ENCODE assay signal across 8 cellular contexts in genomic region chr18:49768051-49768391, GRCh38. TPM values are rescaled to one million over a fixed set of nuclear protein-coding genes. Genes with fewer than 3 reads are reported as not detected.
DNase-seq lines count a peak whose midpoint lies in the region; ATAC-seq and TF ChIP-seq lines count a peak whose summit lies in the region.

No MANE protein-coding gene starts in this region.

- no peaks in the 10 kb centered on the region for H3K36me3 ChIP-seq in RWPE2 (ENCODE audit: low read depth)

- no peaks in the 10 kb centered on the region for H3K9me3 Mint-ChIP-seq in activated naive CD4-positive, alpha-beta T cell treated with anti-CD3 and anti-CD28 coated beads, Interleukin-2, amount 50 U/mL, for 72 hours

- no peaks in the 10 kb centered on the region for H3K4me1 ChIP-seq in RWPE2 (ENCODE audit: insufficient read depth, poor library complexity, severe bottlenecking)

- ATAC-seq in RWPE2 (ENCODE audit: low read depth): peak; percentile 82
- peak; percentile 76 for ATAC-seq in sciatic nerve
- no peak for ATAC-seq in activated naive CD4-positive, alpha-beta T cell treated with anti-CD3 and anti-CD28 coated beads, Interleukin-2, amount 50 U/mL, for 72 hours
- ATAC-seq in GM21381 (IDR thresholded peaks at IDR 0.05; ENCODE audit: unreplicated experiment): no peak

- no peak overlapping the region for H3K27ac Mint-ChIP-seq in activated naive CD4-positive, alpha-beta T cell treated with anti-CD3 and anti-CD28 coated beads, Interleukin-2, amount 50 U/mL, for 72 hours

- H3K9me3 ChIP-seq in RWPE2 (ENCODE audit: severe bottlenecking): no peaks in the 10 kb centered on the region

- no peaks in the 10 kb centered on the region for H3K27me3 ChIP-seq in RWPE2 (ENCODE audit: insufficient read depth, poor library complexity, severe bottlenecking)

- no peak overlapping the region for H3K4me3 ChIP-seq in RWPE2 (ENCODE audit: severe bottlenecking)

- H3K27ac ChIP-seq in RWPE2 (ENCODE audit: poor library complexity, severe bottlenecking): no peak overlapping the region

- DNase-seq in AG20443 (ENCODE audit: low spot score): peak; percentile 59
- peak; percentile 29 for DNase-seq in HEK293T (ENCODE audit: extremely low spot score)
- DNase-seq in RWPE2 (ENCODE audit: low spot score): no peak
- DNase-seq in globus pallidus (ENCODE audit: low spot score): peak; percentile 29
- DNase-seq in sciatic nerve (ENCODE audit: low spot score): peak; percentile 71
- no peak for DNase-seq in activated naive CD4-positive, alpha-beta T cell treated with anti-CD3 and anti-CD28 coated beads, Interleukin-2, amount 50 U/mL, for 72 hours (ENCODE audit: low spot score in 2 of 2)
- DNase-seq in NCI-H2081 (lab: John Stamatoyannopoulos, UW): no peak

- peak; percentile 82 for TF ChIP-seq CTCF in RWPE2 (IDR thresholded peaks at IDR 0.05; ENCODE audit: poor library complexity, severe bottlenecking)

- CTCF ChIA-PET in HEK293T (lab: Yijun Ruan, JAX): interaction anchor here (0.7 kb wide), 1 partner anchor 16 kb away, joined by 4 read pairs; no protein-coding TSS in a partner anchor

- H3K36me3 Mint-ChIP-seq in activated naive CD4-positive, alpha-beta T cell treated with anti-CD3 and anti-CD28 coated beads, Interleukin-2, amount 50 U/mL, for 72 hours: no peaks in the 10 kb centered on the region

- intact Hi-C loops in sciatic nerve (cut with DNase I): loop anchor here (10.0 kb wide), 1 partner anchor 1943 kb away; no protein-coding TSS in a partner anchor

- POLR2A ChIA-PET in HEK293T (lab: Yijun Ruan, JAX): no interaction called here

TF ChIP-seq in HEK293T, 16 proteins besides CTCF, POLR2A, EP300 and RAD21:
- TF ChIP-seq CTBP1 (IDR thresholded peaks at IDR 0.05; ENCODE audit: borderline replicate concordance) (no peak), FOXM1 (IDR thresholded peaks at IDR 0.05; ENCODE audit: borderline replicate concordance) (no peak), FOXA1 (IDR thresholded peaks at IDR 0.05) (no peak), SP1 (IDR thresholded peaks at IDR 0.05) (no peak), BHLHE40 (IDR thresholded peaks at IDR 0.05; ENCODE audit: borderline replicate concordance) (no peak), LEF1 (IDR thresholded peaks at IDR 0.05; ENCODE audit: borderline replicate concordance) (no peak), HDGF (IDR thresholded peaks at IDR 0.05; ENCODE audit: borderline replicate concordance) (no peak), TARDBP (IDR thresholded peaks at IDR 0.05) (no peak), FOXK2 (IDR thresholded peaks at IDR 0.05) (no peak), SUZ12 (IDR thresholded peaks at IDR 0.05) (no peak), ELF4 (IDR thresholded peaks at IDR 0.05) (no peak), NFRKB (IDR thresholded peaks at IDR 0.05) (no peak), ARNT (IDR thresholded peaks at IDR 0.05) (no peak), L3MBTL2 (conservative IDR thresholded peaks at IDR 0.05) (no peak)

RNA-seq across cellular contexts. Expression of gene ACAA2, which starts 45.3 kb away (rescaled TPM):
- 32.9 TPM for total RNA-seq in sciatic nerve
- total RNA-seq in activated naive CD4-positive, alpha-beta T cell treated with anti-CD3 and anti-CD28 coated beads, Interleukin-2, amount 50 U/mL, for 72 hours: 10 to 100 TPM; 47.0 to 86.9 TPM

Comparison
In these comparisons a context has a peak if more than half of its experiments do, and no peak if none do; other contexts are left out.
1. DNase-seq: peak in AG20443 (single experiment), HEK293T (single experiment), globus pallidus (single experiment) and sciatic nerve (single experiment); none in RWPE2 (single experiment), activated naive CD4-positive, alpha-beta T cell treated with anti-CD3 and anti-CD28 coated beads, Interleukin-2, amount 50 U/mL, for 72 hours (0 of 2) and NCI-H2081 (0 of 2).
2. ATAC-seq: peak in RWPE2 (single experiment) and sciatic nerve (single experiment); none in activated naive CD4-positive, alpha-beta T cell treated with anti-CD3 and anti-CD28 coated beads, Interleukin-2, amount 50 U/mL, for 72 hours (0 of 2) and GM21381 (single experiment).